Comparison of ENCODE assay signal across 1 cellular context in genomic region chr11:66228521-66228920, GRCh38.
TF ChIP-seq lines count a peak whose summit lies in the region.

No MANE protein-coding gene starts in this region.

TF ChIP-seq in GM23338, 12 proteins besides CTCF, POLR2A, EP300 and RAD21:
- TF ChIP-seq STAT1 (IDR thresholded peaks at IDR 0.05; ENCODE audit: unreplicated experiment) (no peak), CREB1 (CRISPR knock-in tag; IDR thresholded peaks at IDR 0.05; ENCODE audit: low read depth) (peak; percentile 58)
